Comparison of ENCODE assay signal across 9 cellular contexts in the genomic region with DNA sequence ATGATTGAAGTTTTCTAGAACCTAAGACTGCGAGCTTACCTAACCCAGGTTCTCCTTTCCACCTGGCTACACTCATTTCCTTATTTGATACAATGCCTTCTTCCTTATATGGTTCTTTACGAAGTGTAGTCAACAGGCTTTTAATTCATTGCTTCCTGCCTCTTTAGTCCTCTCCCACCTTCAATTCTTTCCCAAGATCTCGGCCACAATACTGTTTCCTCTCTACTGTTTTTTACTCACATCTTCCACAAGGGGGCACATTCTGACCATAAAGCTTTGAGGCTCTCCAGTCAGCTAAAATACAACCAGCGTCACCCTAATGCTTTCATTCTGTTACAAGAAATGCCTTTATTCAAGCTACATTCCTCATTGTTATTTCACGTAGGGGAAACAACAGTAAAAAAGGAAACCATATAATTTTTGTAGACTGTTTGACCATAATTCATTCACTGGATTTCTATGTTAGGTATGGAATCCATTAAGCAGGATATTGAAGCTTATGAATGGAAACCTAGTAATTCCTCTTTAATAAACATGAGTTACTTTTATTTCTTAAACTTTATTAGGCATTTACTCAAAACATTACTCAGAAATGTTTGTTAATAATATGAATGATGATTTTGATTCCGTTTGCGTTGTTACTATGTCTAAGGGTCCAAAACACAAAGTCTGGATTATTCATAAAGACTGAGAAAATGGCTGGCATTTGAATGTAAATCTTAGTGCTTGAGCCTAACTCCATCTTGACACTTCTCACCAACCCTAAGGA. TPM values are rescaled to one million over a fixed set of nuclear protein-coding genes. Genes with fewer than 3 reads are reported as not detected.
DNase-seq lines count a peak whose midpoint lies in the region; ATAC-seq and TF ChIP-seq lines count a peak whose summit lies in the region.
"Had no signal": no experiment of that assay in that cellular context is flagged by ENCODE, and none has a peak within 500 bp of the region (broad histone marks: within the 10 kb centered on the region; RNA-seq: fewer than 3 reads in every experiment).

No MANE protein-coding gene starts in this region.

- H3K27me3 ChIP-seq in CD4-positive, CD25-positive, alpha-beta regulatory T cell (ENCODE audit: control insufficient read depth, insufficient read depth, low read length): no peaks in the 10 kb centered on the region
- H3K27me3 ChIP-seq in SU-DHL-6 (ENCODE audit: low read length) (no peaks in the 10 kb centered on the region), neuronal stem cell (ENCODE audit: control insufficient read depth in 3 of 3, insufficient read depth in 3 of 3, low read depth in 1 of 3, low read length in 3 of 3) (no peaks in the 10 kb centered on the region)
- no peaks in the 10 kb centered on the region for H3K27me3 ChIP-seq in effector memory CD4-positive, alpha-beta T cell (replicated peaks; ENCODE audit: control insufficient read depth, insufficient read depth, low read length, poor library complexity, severe bottlenecking)

- no peaks in the 10 kb centered on the region for H3K79me2 ChIP-seq in SU-DHL-6 (ENCODE audit: insufficient read depth, low read length)

- H3K18ac ChIP-seq in neuronal stem cell (ENCODE audit: low read length): no peak overlapping the region

- H3K4me1 Mint-ChIP-seq in CD4-positive, CD25-positive, alpha-beta regulatory T cell: no peaks in the 10 kb centered on the region

- WGBS in neuronal stem cell (ENCODE audit: extremely low coverage in 2 of 2, insufficient read length in 2 of 2, insufficient replicate concordance in 1 of 2), 2 donors: no CpG with 5 or more reads among the region's 7 CpGs

- H3K9me3 ChIP-seq in CD4-positive, CD25-positive, alpha-beta regulatory T cell (ENCODE audit: control insufficient read depth in 2 of 2, low read length in 2 of 2): no peaks in the 10 kb centered on the region
- H3K9me3 ChIP-seq in SU-DHL-6 (ENCODE audit: insufficient read depth, low read length) (no peaks in the 10 kb centered on the region), neuronal stem cell (replicated peaks in 1 of 2; ENCODE audit: control insufficient read depth in 2 of 2, insufficient read depth in 1 of 2, low read depth in 1 of 2, low read length in 2 of 2) (peaks cover 2% of the 10 kb centered on the region in 2 donors)
- H3K9me3 ChIP-seq in effector memory CD4-positive, alpha-beta T cell (ENCODE audit: control insufficient read depth, low read length): no peaks in the 10 kb centered on the region

- H3K27ac ChIP-seq in CD4-positive, CD25-positive, alpha-beta regulatory T cell (ENCODE audit: insufficient read depth, low read length, poor library complexity, severe bottlenecking): no peak overlapping the region
- H3K27ac ChIP-seq in SU-DHL-6 (ENCODE audit: low read depth, low read length) (no peak overlapping the region), neuronal stem cell (replicated peaks; ENCODE audit: low read length) (no peak overlapping the region)
- no peak overlapping the region for H3K27ac ChIP-seq in effector memory CD4-positive, alpha-beta T cell (ENCODE audit: insufficient read depth, low read length, poor library complexity, severe bottlenecking)

- no peak overlapping the region for H3K14ac ChIP-seq in neuronal stem cell (ENCODE audit: low read length)

- peaks cover 0 to 2% (median 0%) of the 10 kb centered on the region in 7 donors for H3K9me3 Mint-ChIP-seq in CD4-positive, CD25-positive, alpha-beta regulatory T cell

- peak; percentile 73 for TF ChIP-seq CTCF in SU-DHL-6 (IDR thresholded peaks at IDR 0.05; ENCODE audit: insufficient read depth, low read length, poor library complexity, severe bottlenecking)

- H2BK5ac ChIP-seq in neuronal stem cell (ENCODE audit: low read length): no peak overlapping the region

- no peak overlapping the region for H4K8ac ChIP-seq in neuronal stem cell (ENCODE audit: low read depth, low read length)

- H3K4me3 Mint-ChIP-seq in CD4-positive, CD25-positive, alpha-beta regulatory T cell: no peak overlapping the region

- peak in 2 of 3 donors; percentile 2 to 41 for DNase-seq in CD4-positive, CD25-positive, alpha-beta regulatory T cell
- peak; percentile 30 to 59 for DNase-seq in NCI-H1930 (lab: John Stamatoyannopoulos, UW)
- peak; percentile 97 for DNase-seq in fibroblast of peridontal ligament (ENCODE audit: extremely low read depth)
- DNase-seq in neuronal stem cell (ENCODE audit: low spot score): peak; percentile 68
- DNase-seq in effector memory CD4-positive, alpha-beta T cell: no peak

- H2BK120ac ChIP-seq in neuronal stem cell (ENCODE audit: low read depth, low read length): no peak overlapping the region

- H3K4me1 ChIP-seq in CD4-positive, CD25-positive, alpha-beta regulatory T cell (ENCODE audit: control insufficient read depth, insufficient read depth, low read length, poor library complexity, severe bottlenecking): no peaks in the 10 kb centered on the region
- H3K4me1 ChIP-seq in neuronal stem cell (ENCODE audit: control insufficient read depth in 2 of 2, insufficient read depth in 1 of 2, low read depth in 1 of 2, low read length in 2 of 2): peaks cover 4% of the 10 kb centered on the region in 2 donors
- H3K4me1 ChIP-seq in effector memory CD4-positive, alpha-beta T cell (ENCODE audit: control insufficient read depth, insufficient read depth, low read length, poor library complexity, severe bottlenecking): no peaks in the 10 kb centered on the region

- H3K9me2 ChIP-seq in SU-DHL-6 (replicated peaks; ENCODE audit: insufficient read depth, low read length): no peaks in the 10 kb centered on the region

- H3K4me2 ChIP-seq in SU-DHL-6 (ENCODE audit: low read depth, low read length, poor library complexity, severe bottlenecking) (no peak overlapping the region), neuronal stem cell (ENCODE audit: insufficient read depth, low read length, poor library complexity, severe bottlenecking) (no peak overlapping the region)

- H2AFZ ChIP-seq in SU-DHL-6 (ENCODE audit: low read depth, low read length, severe bottlenecking) (no peak overlapping the region), neuronal stem cell (ENCODE audit: low read length) (peak overlapping the region; percentile 64)

- no peaks in the 10 kb centered on the region for H3F3A ChIP-seq in SU-DHL-6 (ENCODE audit: insufficient read depth)

- no peak overlapping the region for H3K4ac ChIP-seq in neuronal stem cell (ENCODE audit: low read length)

- H3K23ac ChIP-seq in neuronal stem cell (ENCODE audit: low read depth, low read length, poor library complexity): no peak overlapping the region

- H3K9ac ChIP-seq in SU-DHL-6 (ENCODE audit: low read length): no peak overlapping the region
- no peak overlapping the region for H3K9ac ChIP-seq in neuronal stem cell (ENCODE audit: low read depth, low read length, poor library complexity)

- H3K4me3 ChIP-seq in CD4-positive, CD25-positive, alpha-beta regulatory T cell (ENCODE audit: low read depth, low read length): no peak overlapping the region
- no peak overlapping the region for H3K4me3 ChIP-seq in SU-DHL-6 (ENCODE audit: insufficient read depth, low read length, poor library complexity, severe bottlenecking)
- H3K4me3 ChIP-seq in neuronal stem cell (ENCODE audit: low read length in 2 of 2): no peak overlapping the region
- H3K4me3 ChIP-seq in effector memory CD4-positive, alpha-beta T cell (ENCODE audit: insufficient read depth, low read depth, low read length, poor library complexity, severe bottlenecking): no peak overlapping the region

- H3K36me3 Mint-ChIP-seq in CD4-positive, CD25-positive, alpha-beta regulatory T cell: no peaks in the 10 kb centered on the region

- no peaks in the 10 kb centered on the region for H3K79me1 ChIP-seq in neuronal stem cell (ENCODE audit: low read depth, low read length)

- H3K27ac Mint-ChIP-seq in CD4-positive, CD25-positive, alpha-beta regulatory T cell: no peak overlapping the region

- no peaks in the 10 kb centered on the region for H3K27me3 Mint-ChIP-seq in CD4-positive, CD25-positive, alpha-beta regulatory T cell

- no peak overlapping the region for H2AK5ac ChIP-seq in neuronal stem cell (ENCODE audit: low read depth, low read length)

- ATAC-seq in CD4-positive, CD25-positive, alpha-beta regulatory T cell (ENCODE audit: low read depth in 2 of 2): no peak
- ATAC-seq in GM18907 (IDR thresholded peaks at IDR 0.05; ENCODE audit: unreplicated experiment): peak; percentile 92
- peak; percentile 75 for ATAC-seq in HG03064 (IDR thresholded peaks at IDR 0.05; ENCODE audit: low read depth, unreplicated experiment)

- H2BK12ac ChIP-seq in neuronal stem cell (ENCODE audit: low read length): no peak overlapping the region

- no peak overlapping the region for H4K91ac ChIP-seq in neuronal stem cell (ENCODE audit: low read depth, low read length, poor library complexity)

- no peaks in the 10 kb centered on the region for H3K36me3 ChIP-seq in CD4-positive, CD25-positive, alpha-beta regulatory T cell (ENCODE audit: control insufficient read depth, insufficient read depth, low read length)
- H3K36me3 ChIP-seq in SU-DHL-6 (ENCODE audit: low read length): no peaks in the 10 kb centered on the region
- no peaks in the 10 kb centered on the region for H3K36me3 ChIP-seq in neuronal stem cell (replicated peaks in 1 of 2; ENCODE audit: control insufficient read depth in 2 of 2, insufficient read depth in 2 of 2, low read length in 2 of 2)
- H3K36me3 ChIP-seq in effector memory CD4-positive, alpha-beta T cell (ENCODE audit: control insufficient read depth, insufficient read depth, low read length): no peaks in the 10 kb centered on the region

- no peaks in the 10 kb centered on the region for H4K20me1 ChIP-seq in SU-DHL-6 (ENCODE audit: low read depth, low read length)

- no peak overlapping the region for H2BK15ac ChIP-seq in neuronal stem cell (ENCODE audit: low read length)

RNA-seq across cellular contexts. Expression of a gene that starts 29.5 kb away (rescaled TPM):
- total RNA-seq in CD4-positive, CD25-positive, alpha-beta regulatory T cell: 2.6 TPM
- polyA plus RNA-seq in CD4-positive, CD25-positive, alpha-beta regulatory T cell: not detected
- 5.5 TPM for polyA plus RNA-seq in neuronal stem cell (2013, experiment 1 of 2)
- 5.1 TPM for polyA plus RNA-seq in neuronal stem cell (2013, experiment 2 of 2)
- total RNA-seq: T-helper 2 cell treated with Interferon-gamma antibody and Interleukin-4, amounts not matched to agents 100 ng/mL and 5 ng/mL, for 36 hours had no signal

Comparison
In these comparisons a context has a peak if more than half of its experiments do, and no peak if none do; other contexts are left out.
1. ATAC-seq: peak in GM18907 (single experiment) and HG03064 (single experiment); none in CD4-positive, CD25-positive, alpha-beta regulatory T cell (0 of 2).
2. DNase-seq: peak in CD4-positive, CD25-positive, alpha-beta regulatory T cell (2 of 3), NCI-H1930 (2 of 2), fibroblast of peridontal ligament (single experiment) and neuronal stem cell (single experiment); none in effector memory CD4-positive, alpha-beta T cell (0 of 3).